9 cellular contexts compared by ENCODE assay signal in the genomic region with DNA sequence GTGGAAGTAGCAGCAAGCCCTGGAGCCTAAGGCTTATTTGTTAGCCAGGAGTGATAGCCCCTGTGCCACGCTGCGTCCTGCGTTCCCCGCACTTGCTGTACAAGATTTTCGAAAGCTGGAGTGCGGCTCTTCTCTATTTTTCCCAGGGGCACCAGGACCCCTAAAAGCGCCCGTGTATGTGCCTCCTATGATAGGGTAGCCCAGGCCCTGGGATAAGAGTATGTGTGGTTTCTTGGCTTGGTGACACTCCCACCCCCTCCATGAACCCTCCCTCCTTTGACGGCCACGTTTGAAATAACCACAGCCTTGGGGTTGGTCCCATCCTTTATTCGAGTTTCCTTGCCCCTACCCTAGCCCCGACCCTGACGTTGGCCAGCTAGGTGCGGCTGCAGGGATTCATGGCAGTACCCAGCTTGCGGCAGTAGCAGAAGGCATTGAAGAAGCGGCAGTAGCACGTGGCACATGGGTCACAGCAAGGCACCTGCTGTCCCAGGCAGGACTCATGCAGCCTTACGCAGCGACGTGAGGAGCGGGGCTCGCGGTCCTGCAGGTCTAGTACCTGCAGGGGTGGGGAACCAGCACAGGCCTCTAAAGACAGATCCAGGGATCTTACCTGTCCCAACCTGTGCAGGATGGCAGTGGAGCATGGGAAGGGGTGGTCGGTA. TPM values are rescaled to one million over a fixed set of nuclear protein-coding genes. Genes with fewer than 3 reads are reported as not detected.
DNase-seq lines count a peak whose midpoint lies in the region; ATAC-seq and TF ChIP-seq lines count a peak whose summit lies in the region.
"Had no signal": no experiment of that assay in that cellular context is flagged by ENCODE, and none has a peak within 500 bp of the region (broad histone marks: within the 10 kb centered on the region; RNA-seq: fewer than 3 reads in every experiment).

No MANE protein-coding gene starts in this region.

- H3K4me1 ChIP-seq in GM23338 (ENCODE audit: insufficient read depth) (peaks cover 7% of the 10 kb centered on the region), smooth muscle cell (ENCODE audit: low read depth) (no peaks in the 10 kb centered on the region)

- H2AFZ ChIP-seq in GM23338 = peak overlapping the region; percentile 99; the same call in 1 of the 2 replicates
- no peak overlapping the region for H2AFZ ChIP-seq in smooth muscle cell (ENCODE audit: low read depth)

- H3K27ac Mint-ChIP-seq in GM23338 = no peak overlapping the region
- H3K27ac Mint-ChIP-seq in activated CD4-positive, alpha-beta memory T cell treated with anti-CD3 and anti-CD28 coated beads, Interleukin-2, amount 10 ng/mL, durations not matched to agents 7 days and 5 days = peak overlapping the region; percentile 96
- no peak overlapping the region for H3K27ac Mint-ChIP-seq in glutamatergic neuron (ENCODE audit: unreplicated experiment)

- H3K36me3 Mint-ChIP-seq in GM23338 (ENCODE audit: low read depth) (no peaks in the 10 kb centered on the region), glutamatergic neuron (ENCODE audit: unreplicated experiment) (no peaks in the 10 kb centered on the region)
- peaks cover 20% of the 10 kb centered on the region for H3K36me3 Mint-ChIP-seq in activated CD4-positive, alpha-beta memory T cell treated with anti-CD3 and anti-CD28 coated beads, Interleukin-2, amount 10 ng/mL, durations not matched to agents 7 days and 5 days (ENCODE audit: low read depth)

- peak overlapping the region; percentile 80; the same call in 1 of the 2 replicates for H3K4me2 ChIP-seq in GM23338
- H3K4me2 ChIP-seq in smooth muscle cell = peak overlapping the region; percentile 90

- DNase-seq in GM23338 (ENCODE audit: low spot score) (no peak), glutamatergic neuron (no peak), smooth muscle cell (lab: John Stamatoyannopoulos, UW; ENCODE audit: unreplicated experiment) (no peak), AML-193 (lab: John Stamatoyannopoulos, UW) (no peak), T1000 (lab: John Stamatoyannopoulos, UW) (no peak), NCI-H1092 (lab: John Stamatoyannopoulos, UW) (no peak)
- no peak for DNase-seq in activated CD4-positive, alpha-beta memory T cell treated with anti-CD3 and anti-CD28 coated beads, Interleukin-2, amount 10 ng/mL, durations not matched to agents 7 days and 5 days

- ATAC-seq in GM23338 = no peak
- no peak for ATAC-seq in GM18861 (IDR thresholded peaks at IDR 0.05; ENCODE audit: unreplicated experiment)

- H3K4me3 ChIP-seq in GM23338 = peak overlapping the region; percentile 57; the same call in 1 of the 2 replicates
- no peak overlapping the region for H3K4me3 ChIP-seq in smooth muscle cell

- no peak overlapping the region for H3K9ac ChIP-seq in smooth muscle cell (ENCODE audit: low read depth)

- H3K79me2 ChIP-seq in GM23338 (replicated peaks; ENCODE audit: insufficient read depth) (peaks cover 24% of the 10 kb centered on the region), smooth muscle cell (ENCODE audit: low read depth) (peaks cover 28% of the 10 kb centered on the region)

- H3K27me3 Mint-ChIP-seq in GM23338 (ENCODE audit: insufficient read depth, low read depth, poor library complexity) (peaks cover 37% of the 10 kb centered on the region), glutamatergic neuron (ENCODE audit: unreplicated experiment) (peaks cover 2% of the 10 kb centered on the region)
- no peaks in the 10 kb centered on the region for H3K27me3 Mint-ChIP-seq in activated CD4-positive, alpha-beta memory T cell treated with anti-CD3 and anti-CD28 coated beads, Interleukin-2, amount 10 ng/mL, durations not matched to agents 7 days and 5 days

- H3K36me3 ChIP-seq in GM23338 (ENCODE audit: insufficient read depth) = no peaks in the 10 kb centered on the region
- no peaks in the 10 kb centered on the region for H3K36me3 ChIP-seq in smooth muscle cell (ENCODE audit: low read depth)

- H3K4me3 Mint-ChIP-seq in GM23338 (peak overlapping the region; percentile 100), glutamatergic neuron (ENCODE audit: unreplicated experiment) (peak overlapping the region; percentile 93)
- H3K4me3 Mint-ChIP-seq in activated CD4-positive, alpha-beta memory T cell treated with anti-CD3 and anti-CD28 coated beads, Interleukin-2, amount 10 ng/mL, durations not matched to agents 7 days and 5 days = peak overlapping the region; percentile 98

- H3K9me3 ChIP-seq in smooth muscle cell (replicated peaks; ENCODE audit: low read depth) = no peaks in the 10 kb centered on the region

- peaks cover 5% of the 10 kb centered on the region; the same call in 2 of the 3 replicates for H3K4me1 Mint-ChIP-seq in GM23338
- peaks cover 39% of the 10 kb centered on the region for H3K4me1 Mint-ChIP-seq in activated CD4-positive, alpha-beta memory T cell treated with anti-CD3 and anti-CD28 coated beads, Interleukin-2, amount 10 ng/mL, durations not matched to agents 7 days and 5 days
- H3K4me1 Mint-ChIP-seq in glutamatergic neuron (ENCODE audit: low read depth, unreplicated experiment) = peaks cover 7% of the 10 kb centered on the region

- CTCF ChIA-PET in activated CD4-positive, alpha-beta memory T cell treated with anti-CD3 and anti-CD28 coated beads, Interleukin-2, amount 10 ng/mL, durations not matched to agents 7 days and 5 days (lab: Charles Lee) = interaction anchor here (1.3 to 7.3 kb wide), 15 partner anchors 9 to 190 kb away, joined by 4 to 74 read pairs (median 6); partner anchors contain the start of genes ACD, C16orf86 and ENKD1

- 95% methylated on average over 24 of the region's 24 CpGs for WGBS in smooth muscle cell (ENCODE audit: low lambda C conversion rate)

- H3K9me2 ChIP-seq in GM23338 (ENCODE audit: insufficient read depth) = no peaks in the 10 kb centered on the region

- POLR2A ChIA-PET in activated CD4-positive, alpha-beta memory T cell treated with anti-CD3 and anti-CD28 coated beads, Interleukin-2, amount 10 ng/mL, durations not matched to agents 7 days and 5 days (lab: Charles Lee) = interaction anchor here (0.6 to 3.0 kb wide), 10 partner anchors 10 to 312 kb away, joined by 3 to 32 read pairs (median 12); partner anchors contain the start of genes ACD, CTCF, NOL3 and PARD6A

- H3K27ac ChIP-seq in GM23338 (ENCODE audit: low read depth) (no peak overlapping the region), smooth muscle cell (ENCODE audit: low read depth) (no peak overlapping the region)

- no peak for TF ChIP-seq CTCF in GM23338 (conservative IDR thresholded peaks at IDR 0.05; ENCODE audit: low read depth in 2 of 2)
- TF ChIP-seq CTCF in glutamatergic neuron (IDR thresholded peaks at IDR 0.05; ENCODE audit: partially characterized antibody, unreplicated experiment) = no peak
- no peak for TF ChIP-seq CTCF in smooth muscle cell (IDR thresholded peaks at IDR 0.05; ENCODE audit: borderline replicate concordance, insufficient read depth, poor library complexity, severe bottlenecking)

- H3K9me3 Mint-ChIP-seq in GM23338 = no peaks in the 10 kb centered on the region
- no peaks in the 10 kb centered on the region for H3K9me3 Mint-ChIP-seq in activated CD4-positive, alpha-beta memory T cell treated with anti-CD3 and anti-CD28 coated beads, Interleukin-2, amount 10 ng/mL, durations not matched to agents 7 days and 5 days
- peaks cover 3% of the 10 kb centered on the region for H3K9me3 Mint-ChIP-seq in glutamatergic neuron (ENCODE audit: unreplicated experiment)

- peaks cover 4% of the 10 kb centered on the region; the same call in 1 of the 2 replicates for H4K20me1 ChIP-seq in GM23338 (replicated peaks; ENCODE audit: insufficient read depth)
- peaks cover 23% of the 10 kb centered on the region for H4K20me1 ChIP-seq in smooth muscle cell (ENCODE audit: low read depth)

- H3F3A ChIP-seq in GM23338 (replicated peaks; ENCODE audit: low read depth) (0 out of 2 replicates have a peak, but pooled peaks cover 6% of the 10 kb centered on the region), smooth muscle cell (ENCODE audit: low read depth) (no peaks in the 10 kb centered on the region)

- H3K27me3 ChIP-seq in GM23338 (ENCODE audit: insufficient read depth) (peaks cover 19% of the 10 kb centered on the region), smooth muscle cell (ENCODE audit: low read depth) (no peaks in the 10 kb centered on the region)

TF ChIP-seq in GM23338, 12 proteins besides CTCF, POLR2A, EP300 and RAD21 (continues in another document):
- TF ChIP-seq, protein P1, sequence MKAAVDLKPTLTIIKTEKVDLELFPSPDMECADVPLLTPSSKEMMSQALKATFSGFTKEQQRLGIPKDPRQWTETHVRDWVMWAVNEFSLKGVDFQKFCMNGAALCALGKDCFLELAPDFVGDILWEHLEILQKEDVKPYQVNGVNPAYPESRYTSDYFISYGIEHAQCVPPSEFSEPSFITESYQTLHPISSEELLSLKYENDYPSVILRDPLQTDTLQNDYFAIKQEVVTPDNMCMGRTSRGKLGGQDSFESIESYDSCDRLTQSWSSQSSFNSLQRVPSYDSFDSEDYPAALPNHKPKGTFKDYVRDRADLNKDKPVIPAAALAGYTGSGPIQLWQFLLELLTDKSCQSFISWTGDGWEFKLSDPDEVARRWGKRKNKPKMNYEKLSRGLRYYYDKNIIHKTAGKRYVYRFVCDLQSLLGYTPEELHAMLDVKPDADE (IDR thresholded peaks at IDR 0.05) = no peak

RNA-seq across cellular contexts. Expression of gene AGRP, which starts 1.0 kb away (rescaled TPM):
- not detected in 2 replicates for total RNA-seq in GM23338 (2014; rRNA removed; shearing (Covaris generic))
- not detected in 2 replicates for polyA plus RNA-seq in GM23338 (2016; fragmentation: Nextera tagmentation; extraction: Ambion mirVana)
- not detected for total RNA-seq in activated CD4-positive, alpha-beta memory T cell treated with anti-CD3 and anti-CD28 coated beads, Interleukin-2, amount 10 ng/mL, durations not matched to agents 7 days and 5 days
- total RNA-seq in glutamatergic neuron (ENCODE audit: unreplicated experiment) = not detected
- total RNA-seq in smooth muscle cell = not detected in 2 replicates
- not detected in 2 replicates for polyA plus RNA-seq in smooth muscle cell
- total RNA-seq: mucosa of gallbladder had no signal

RNA-seq across cellular contexts. Expression of gene ATP6V0D1, which starts 1.4 kb away (rescaled TPM):
- total RNA-seq in GM23338 (2014; rRNA removed; shearing (Covaris generic)) = 68.7 and 69.4 TPM in 2 replicates
- polyA plus RNA-seq in GM23338 (2016; fragmentation: Nextera tagmentation; extraction: Ambion mirVana) (19.5 and 20.6 TPM in 2 replicates), smooth muscle cell (114 and 128 TPM in 2 replicates)
- 10 to 100 TPM; 52.8 to 59.5 TPM for total RNA-seq in activated CD4-positive, alpha-beta memory T cell treated with anti-CD3 and anti-CD28 coated beads, Interleukin-2, amount 10 ng/mL, durations not matched to agents 7 days and 5 days
- total RNA-seq in glutamatergic neuron (ENCODE audit: unreplicated experiment) (111 TPM), smooth muscle cell (74.7 and 96.8 TPM in 2 replicates)

RNA-seq across cellular contexts. Expression of gene RIPOR1, which starts 46.2 kb away (rescaled TPM):
- 7.4 and 22.4 TPM in 2 replicates for total RNA-seq in GM23338 (2014; rRNA removed; shearing (Covaris generic))
- 6.8 and 7.6 TPM in 2 replicates for polyA plus RNA-seq in GM23338 (2016; fragmentation: Nextera tagmentation; extraction: Ambion mirVana)
- total RNA-seq in activated CD4-positive, alpha-beta memory T cell treated with anti-CD3 and anti-CD28 coated beads, Interleukin-2, amount 10 ng/mL, durations not matched to agents 7 days and 5 days = 10 to 100 TPM; 24.6 to 32.7 TPM
- total RNA-seq in glutamatergic neuron (ENCODE audit: unreplicated experiment) = 191 TPM
- total RNA-seq in smooth muscle cell = 10.7 and 26.6 TPM in 2 replicates
- 47.3 and 57.2 TPM in 2 replicates for polyA plus RNA-seq in smooth muscle cell

RNA-seq across cellular contexts. Expression of gene HSD11B2, which starts 51.5 kb away (rescaled TPM):
- 23.0 and 25.1 TPM in 2 replicates for total RNA-seq in GM23338 (2014; rRNA removed; shearing (Covaris generic))
- polyA plus RNA-seq in GM23338 (2016; fragmentation: Nextera tagmentation; extraction: Ambion mirVana) (14.8 and 16.6 TPM in 2 replicates), smooth muscle cell (not detected in 2 replicates)
- not detected for total RNA-seq in activated CD4-positive, alpha-beta memory T cell treated with anti-CD3 and anti-CD28 coated beads, Interleukin-2, amount 10 ng/mL, durations not matched to agents 7 days and 5 days
- total RNA-seq in glutamatergic neuron (ENCODE audit: unreplicated experiment) (6.0 TPM), smooth muscle cell (not detected in 2 replicates)
